Comparison of ENCODE assay signal across 28 cellular contexts in the genomic region with DNA sequence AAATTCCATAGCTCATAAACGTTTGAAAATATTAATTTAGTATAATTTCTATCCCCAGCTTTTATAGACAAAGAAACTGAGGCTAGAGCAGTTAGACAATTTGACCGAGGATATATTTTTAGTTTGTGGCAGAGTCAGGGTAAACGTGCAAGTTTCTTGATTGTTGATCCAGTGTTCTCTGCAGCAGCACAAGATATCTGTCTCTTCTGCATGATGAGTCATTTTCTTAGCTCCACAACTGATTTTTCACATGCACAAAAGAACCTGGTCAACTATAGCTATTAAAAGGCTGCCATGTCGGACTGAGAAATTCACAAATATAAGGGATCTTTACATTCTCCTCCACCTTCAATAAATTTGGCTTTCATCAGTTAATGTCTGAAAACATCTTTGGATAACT.
DNase-seq lines count a peak whose midpoint lies in the region; ATAC-seq and TF ChIP-seq lines count a peak whose summit lies in the region.
"Had no signal": no experiment of that assay in that cellular context is flagged by ENCODE, and none has a peak within 500 bp of the region (broad histone marks: within the 10 kb centered on the region; RNA-seq: fewer than 3 reads in every experiment).

No MANE protein-coding gene starts in this region.

- no peak overlapping the region for H3K4me3 ChIP-seq in HEK293 (ENCODE audit: low read depth, low read length)
- no peak overlapping the region for H3K4me3 ChIP-seq in adipocyte (ENCODE audit: low read length)
- H3K4me3 ChIP-seq in fibroblast of lung (replicated peaks in 1 of 4; ENCODE audit: control extremely low read depth in 1 of 4, insufficient read depth in 1 of 4, low read depth in 3 of 4, low read length in 4 of 4) = no peak overlapping the region
- no peak overlapping the region for H3K4me3 ChIP-seq in CD4-positive, alpha-beta memory T cell (ENCODE audit: low read length in 2 of 2)
- H3K4me3 ChIP-seq: GM12878, heart left ventricle, prostate gland, suprapubic skin had no signal

- H3K27me3 Mint-ChIP-seq in nephron (ENCODE audit: low read depth) = no peaks in the 10 kb centered on the region
- H3K27me3 Mint-ChIP-seq in CD4-positive, alpha-beta memory T cell = no peaks in the 10 kb centered on the region
- H3K27me3 Mint-ChIP-seq: activated CD4-positive, alpha-beta memory T cell treated with anti-CD3 and anti-CD28 coated beads, Interleukin-2, amount 10 ng/mL, durations not matched to agents 7 days and 5 days; activated naive CD4-positive, alpha-beta T cell treated with anti-CD3 and anti-CD28 coated beads, Interleukin-2, amount 50 U/mL, for 24 hours had no signal

- TF ChIP-seq CTCF in HEK293 (tag by site-specific recombination; IDR thresholded peaks at IDR 0.05) (no peak), fibroblast of lung (conservative IDR thresholded peaks at IDR 0.05 in 1 of 2, IDR thresholded peaks at IDR 0.05 in 1 of 2; ENCODE audit: low read depth in 1 of 2, low read length in 2 of 2) (no peak), nephron (IDR thresholded peaks at IDR 0.05; ENCODE audit: unreplicated experiment in 3 of 3) (no peak)

- peak; percentile 54 for DNase-seq in adipocyte (ENCODE audit: low read depth)
- DNase-seq in fibroblast of lung (ENCODE audit: low read depth in 2 of 2) = peak; percentile 22 to 51
- DNase-seq in CD4-positive, alpha-beta memory T cell = no peak
- DNase-seq in stimulated activated CD4-positive, alpha-beta T cell treated with anti-CD3 and anti-CD28 coated beads, Interleukin-2, amount 100 ng/mL, for 48 hours = no peak
- no peak for DNase-seq in DMS153 (lab: John Stamatoyannopoulos, UW)
- DNase-seq: activated CD4-positive, alpha-beta memory T cell treated with anti-CD3 and anti-CD28 coated beads, Interleukin-2, amount 10 ng/mL, durations not matched to agents 7 days and 5 days; activated CD4-positive, alpha-beta T cell treated with anti-CD3 and anti-CD28 coated beads for 1 hour; anterior cingulate cortex; Calu3; central memory CD4-positive, alpha-beta T cell; foreskin keratinocyte; heart left ventricle; NCI-H1417; NCI-H2081 treated with DMSO at 0.1 percent for 48 hours; NCI-H226; RPMI8226; stimulated activated naive CD4-positive, alpha-beta T cell had no signal

- H3K79me2 ChIP-seq in fibroblast of lung (ENCODE audit: control insufficient read depth, insufficient read depth, low read length) = no peaks in the 10 kb centered on the region

- H3K9me3 ChIP-seq in HEK293 (ENCODE audit: control insufficient read depth, insufficient read depth, low read depth, low read length) (no peaks in the 10 kb centered on the region), adipocyte (ENCODE audit: control insufficient read depth, low read length) (no peaks in the 10 kb centered on the region), fibroblast of lung (ENCODE audit: control insufficient read depth, insufficient read depth, low read depth, low read length) (no peaks in the 10 kb centered on the region)
- no peaks in the 10 kb centered on the region for H3K9me3 ChIP-seq in CD4-positive, alpha-beta memory T cell (ENCODE audit: control insufficient read depth in 1 of 2, low read length in 2 of 2)
- H3K9me3 ChIP-seq: heart left ventricle, prostate gland, suprapubic skin had no signal

- no peak overlapping the region for H2AFZ ChIP-seq in fibroblast of lung (ENCODE audit: low read length)

- H3K4me1 ChIP-seq in HEK293 (ENCODE audit: control insufficient read depth, insufficient read depth, low read length) (no peaks in the 10 kb centered on the region), adipocyte (ENCODE audit: control insufficient read depth, insufficient read depth, low read length) (peaks cover 11% of the 10 kb centered on the region), fibroblast of lung (ENCODE audit: control insufficient read depth, extremely low read depth, insufficient read depth, low read length) (no peaks in the 10 kb centered on the region)
- no peaks in the 10 kb centered on the region for H3K4me1 ChIP-seq in CD4-positive, alpha-beta memory T cell (ENCODE audit: insufficient read depth, low read length)
- H3K4me1 ChIP-seq: foreskin keratinocyte, prostate gland, suprapubic skin had no signal

- no peaks in the 10 kb centered on the region for H3K36me3 Mint-ChIP-seq in nephron (ENCODE audit: low read depth)
- H3K36me3 Mint-ChIP-seq in CD4-positive, alpha-beta memory T cell = no peaks in the 10 kb centered on the region
- H3K36me3 Mint-ChIP-seq: CD14-positive monocyte had no signal

- H3K9ac ChIP-seq in adipocyte (ENCODE audit: low read length) = no peak overlapping the region
- no peak overlapping the region for H3K9ac ChIP-seq in fibroblast of lung (ENCODE audit: insufficient read depth, low read length)

- POLR2A ChIA-PET in HEK293 (lab: Yijun Ruan, JAX) = no interaction called here
- POLR2A ChIA-PET in CD4-positive, alpha-beta memory T cell (lab: Charles Lee; ENCODE audit: partially characterized antibody) = no interaction called here

- no peak for ATAC-seq in HG03460 (IDR thresholded peaks at IDR 0.05; ENCODE audit: unreplicated experiment)
- ATAC-seq: foreskin keratinocyte, GM12878, heart left ventricle, sciatic nerve had no signal

- H3K27me3 ChIP-seq in adipocyte (replicated peaks; ENCODE audit: control insufficient read depth, insufficient read depth, low read length) (no peaks in the 10 kb centered on the region), fibroblast of lung (ENCODE audit: control insufficient read depth, insufficient read depth, low read length) (no peaks in the 10 kb centered on the region)
- H3K27me3 ChIP-seq in CD4-positive, alpha-beta memory T cell (ENCODE audit: insufficient read depth, low read length) = no peaks in the 10 kb centered on the region
- H3K27me3 ChIP-seq: foreskin keratinocyte, heart left ventricle, suprapubic skin had no signal

- H3K4me1 Mint-ChIP-seq in nephron = peaks cover 5% of the 10 kb centered on the region
- H3K4me1 Mint-ChIP-seq in CD4-positive, alpha-beta memory T cell = no peaks in the 10 kb centered on the region
- H3K4me1 Mint-ChIP-seq: activated CD4-positive, alpha-beta memory T cell treated with anti-CD3 and anti-CD28 coated beads, Interleukin-2, amount 10 ng/mL, durations not matched to agents 7 days and 5 days; activated naive CD4-positive, alpha-beta T cell treated with anti-CD3 and anti-CD28 coated beads, Interleukin-2, amount 50 U/mL, for 24 hours had no signal

- CTCF ChIA-PET in HEK293 (lab: Yijun Ruan, JAX) = interaction anchor here (0.6 to 1.2 kb wide), 2 partner anchors 33 to 467 kb away, joined by 3 to 4 read pairs; no protein-coding TSS in a partner anchor
- CTCF ChIA-PET in CD4-positive, alpha-beta memory T cell (lab: Charles Lee; ENCODE audit: partially characterized antibody) = no interaction called here

- no peaks in the 10 kb centered on the region for H3K9me3 Mint-ChIP-seq in nephron
- peaks cover 0 to 5% (median 0%) of the 10 kb centered on the region in 8 donors for H3K9me3 Mint-ChIP-seq in CD4-positive, alpha-beta memory T cell
- H3K9me3 Mint-ChIP-seq: activated CD4-positive, alpha-beta memory T cell treated with anti-CD3 and anti-CD28 coated beads, Interleukin-2, amount 10 ng/mL, durations not matched to agents 7 days and 5 days; activated naive CD4-positive, alpha-beta T cell treated with anti-CD3 and anti-CD28 coated beads, Interleukin-2, amount 50 U/mL, for 24 hours; activated T-helper 2 cell treated with anti-CD3 and anti-CD28 coated beads, Interferon-gamma antibody, Interleukin-2, Interleukin-4, amounts not matched to agents 10 μg/mL and 5 μg/mL and 100 μg/mL, durations not matched to agents 14 hours and 24 hours and 36 hours; CD14-positive monocyte; T-helper 1 cell treated with Interleukin-12 subunit alpha and Interleukin-12 subunit beta and Interleukin-4 antibody, amounts not matched to agents 30 μg/mL and 1 μg/mL, for 36 hours had no signal

- H3K27ac Mint-ChIP-seq in nephron = peak overlapping the region in 2 of 3 experiments; percentile 25 to 49
- no peak overlapping the region for H3K27ac Mint-ChIP-seq in CD4-positive, alpha-beta memory T cell
- H3K27ac Mint-ChIP-seq: activated CD4-positive, alpha-beta memory T cell treated with anti-CD3 and anti-CD28 coated beads, Interleukin-2, amount 10 ng/mL, durations not matched to agents 7 days and 5 days; activated naive CD4-positive, alpha-beta T cell treated with anti-CD3 and anti-CD28 coated beads, Interleukin-2, amount 50 U/mL, for 24 hours; activated T-helper 2 cell treated with anti-CD3 and anti-CD28 coated beads, Interferon-gamma antibody, Interleukin-2, Interleukin-4, amounts not matched to agents 10 μg/mL and 5 μg/mL and 100 μg/mL, durations not matched to agents 14 hours and 24 hours and 36 hours; CD14-positive monocyte; T-helper 1 cell treated with Interleukin-12 subunit alpha and Interleukin-12 subunit beta and Interleukin-4 antibody, amounts not matched to agents 30 μg/mL and 1 μg/mL, for 36 hours had no signal

- H3K27ac ChIP-seq in HEK293 (ENCODE audit: extremely low read depth, low read depth, low read length) = no peak overlapping the region
- no peak overlapping the region for H3K27ac ChIP-seq in fibroblast of lung (ENCODE audit: insufficient read depth, low read length)
- H3K27ac ChIP-seq in CD4-positive, alpha-beta memory T cell (ENCODE audit: low read depth, low read length) = no peak overlapping the region
- H3K27ac ChIP-seq: foreskin keratinocyte, heart left ventricle, prostate gland, suprapubic skin had no signal

- intact Hi-C loops in CD4-positive, alpha-beta memory T cell (cut with micrococcal nuclease) = no loop called here

- H3K36me3 ChIP-seq in HEK293 (ENCODE audit: control insufficient read depth in 2 of 2, insufficient read depth in 1 of 2, low read length in 2 of 2) (no peaks in the 10 kb centered on the region), adipocyte (ENCODE audit: control insufficient read depth, insufficient read depth, low read length, severe bottlenecking) (no peaks in the 10 kb centered on the region), fibroblast of lung (ENCODE audit: control insufficient read depth, insufficient read depth, low read length) (no peaks in the 10 kb centered on the region)
- H3K36me3 ChIP-seq in CD4-positive, alpha-beta memory T cell (ENCODE audit: insufficient read depth, low read length) = no peaks in the 10 kb centered on the region
- H3K36me3 ChIP-seq: heart left ventricle, prostate gland, suprapubic skin had no signal

- H3K4me3 Mint-ChIP-seq in nephron = no peak overlapping the region
- H3K4me3 Mint-ChIP-seq in CD4-positive, alpha-beta memory T cell = no peak overlapping the region
- H3K4me3 Mint-ChIP-seq: activated CD4-positive, alpha-beta memory T cell treated with anti-CD3 and anti-CD28 coated beads, Interleukin-2, amount 10 ng/mL, durations not matched to agents 7 days and 5 days; activated naive CD4-positive, alpha-beta T cell treated with anti-CD3 and anti-CD28 coated beads, Interleukin-2, amount 50 U/mL, for 24 hours; CD14-positive monocyte; T-helper 1 cell treated with Interleukin-12 subunit alpha and Interleukin-12 subunit beta and Interleukin-4 antibody, amounts not matched to agents 30 μg/mL and 1 μg/mL, for 36 hours had no signal

- H4K20me1 ChIP-seq in fibroblast of lung (ENCODE audit: control insufficient read depth, extremely low read depth, insufficient read depth, low read length) = no peaks in the 10 kb centered on the region

- H3K4me2 ChIP-seq in fibroblast of lung (ENCODE audit: extremely low read depth, insufficient read depth, low read length) = no peak overlapping the region

TF ChIP-seq in HEK293, 187 proteins besides CTCF, POLR2A, EP300 and RAD21 (continues in another document):
- TF ChIP-seq ZNF292 (tag by site-specific recombination; IDR thresholded peaks at IDR 0.05; ENCODE audit: borderline replicate concordance, low read depth) = no peak

Comparison
In these comparisons a context has a peak if more than half of its experiments do, and no peak if none do; other contexts are left out.
1. DNase-seq: peak in adipocyte (single experiment) and fibroblast of lung (2 of 2); none in CD4-positive, alpha-beta memory T cell (0 of 5), stimulated activated CD4-positive, alpha-beta T cell treated with anti-CD3 and anti-CD28 coated beads, Interleukin-2, amount 100 ng/mL, for 48 hours (0 of 2) and DMS153 (single experiment).
2. H3K27ac Mint-ChIP-seq: peak in nephron (2 of 3); none in CD4-positive, alpha-beta memory T cell (0 of 7).